ENCODE assay signal across 1 cellular context in the genomic region with DNA sequence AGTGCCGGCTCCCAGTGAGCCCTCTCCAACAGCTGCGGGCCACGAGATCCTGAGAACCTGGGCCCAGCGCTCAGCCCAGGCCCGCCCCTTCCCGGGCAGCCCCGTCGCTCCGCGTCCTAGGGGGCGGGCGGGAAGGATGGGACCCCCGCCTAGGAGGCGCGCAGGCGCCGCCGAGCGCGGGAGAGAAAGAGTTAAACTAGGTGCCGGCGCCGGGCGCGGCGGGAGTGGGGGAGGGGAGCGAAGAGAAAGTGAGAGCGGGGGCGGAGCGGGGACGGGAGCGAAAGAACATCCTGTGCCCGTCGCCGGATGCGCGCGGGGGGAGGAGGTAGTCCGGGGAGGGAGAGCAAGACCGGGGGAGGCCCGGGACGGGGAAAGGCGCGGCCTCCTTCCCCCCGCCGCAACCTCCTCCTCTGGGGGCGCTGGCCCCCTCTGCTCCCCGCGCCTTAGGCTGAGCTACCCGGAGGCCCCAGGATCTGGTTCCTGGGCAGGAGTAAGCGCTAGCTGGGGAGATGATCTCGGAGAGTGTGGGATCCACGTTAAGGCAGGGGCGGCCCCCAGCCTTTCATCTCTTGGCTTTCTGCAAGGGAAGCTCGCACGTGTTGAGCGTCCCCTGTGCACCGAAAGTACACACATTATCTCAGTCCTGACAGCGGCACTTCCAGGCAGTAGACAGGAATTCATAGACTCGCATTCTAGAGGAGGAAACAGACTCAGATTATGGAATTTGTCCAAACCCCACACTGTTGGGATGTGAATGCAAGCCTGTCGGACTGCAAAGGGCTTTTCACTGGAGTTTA.
TF ChIP-seq lines count a peak whose summit lies in the region.

No MANE protein-coding gene starts in this region.

TF ChIP-seq in K562, 482 proteins besides CTCF, POLR2A, EP300 and RAD21 (continued from another document and continues in another):
- TF ChIP-seq, protein P1, sequence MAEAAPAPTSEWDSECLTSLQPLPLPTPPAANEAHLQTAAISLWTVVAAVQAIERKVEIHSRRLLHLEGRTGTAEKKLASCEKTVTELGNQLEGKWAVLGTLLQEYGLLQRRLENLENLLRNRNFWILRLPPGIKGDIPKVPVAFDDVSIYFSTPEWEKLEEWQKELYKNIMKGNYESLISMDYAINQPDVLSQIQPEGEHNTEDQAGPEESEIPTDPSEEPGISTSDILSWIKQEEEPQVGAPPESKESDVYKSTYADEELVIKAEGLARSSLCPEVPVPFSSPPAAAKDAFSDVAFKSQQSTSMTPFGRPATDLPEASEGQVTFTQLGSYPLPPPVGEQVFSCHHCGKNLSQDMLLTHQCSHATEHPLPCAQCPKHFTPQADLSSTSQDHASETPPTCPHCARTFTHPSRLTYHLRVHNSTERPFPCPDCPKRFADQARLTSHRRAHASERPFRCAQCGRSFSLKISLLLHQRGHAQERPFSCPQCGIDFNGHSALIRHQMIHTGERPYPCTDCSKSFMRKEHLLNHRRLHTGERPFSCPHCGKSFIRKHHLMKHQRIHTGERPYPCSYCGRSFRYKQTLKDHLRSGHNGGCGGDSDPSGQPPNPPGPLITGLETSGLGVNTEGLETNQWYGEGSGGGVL (CRISPR knock-in tag; IDR thresholded peaks at IDR 0.05) = no peak
- TF ChIP-seq ZC3H4 (CRISPR knock-in tag; IDR thresholded peaks at IDR 0.05; ENCODE audit: borderline replicate concordance) (0 out of 2 replicates have a peak, but pooled peaks have one; percentile 41), ADNP (tag; IDR thresholded peaks at IDR 0.05) (no peak), SREBF1 (IDR thresholded peaks at IDR 0.05; ENCODE audit: borderline replicate concordance, low read depth, low read length) (no peak), TAF1 (IDR thresholded peaks at IDR 0.05; ENCODE audit: control insufficient read depth, extremely low read depth, insufficient read depth, low read length, severe bottlenecking) (peak; percentile 72), PURB (CRISPR knock-in tag; IDR thresholded peaks at IDR 0.05; ENCODE audit: low read depth) (no peak), SIRT6 (IDR thresholded peaks at IDR 0.05; ENCODE audit: low read depth, low read length) (no peak), ZNF384 (IDR thresholded peaks at IDR 0.05; ENCODE audit: low read depth, low read length) (no peak), CXXC5 (CRISPR knock-in tag; IDR thresholded peaks at IDR 0.05) (peak; percentile 94), CAMTA2 (CRISPR knock-in tag; conservative IDR thresholded peaks at IDR 0.05) (no peak), ZNF551 (CRISPR knock-in tag; IDR thresholded peaks at IDR 0.05) (no peak), ZNF76 (CRISPR knock-in tag; IDR thresholded peaks at IDR 0.05; ENCODE audit: borderline replicate concordance) (no peak), ZC3H11A (IDR thresholded peaks at IDR 0.05; ENCODE audit: low read depth, low read length) (0 out of 2 replicates have a peak, but pooled peaks have one; percentile 21), KHSRP (IDR thresholded peaks at IDR 0.05) (no peak), PML (IDR thresholded peaks at IDR 0.05; ENCODE audit: low read length) (peak; percentile 32; the same call in 1 of the 2 replicates), ZNF324 (CRISPR knock-in tag; IDR thresholded peaks at IDR 0.05) (no peak), RBM34 (IDR thresholded peaks at IDR 0.05; ENCODE audit: borderline replicate concordance, insufficient read depth, low read length) (no peak), RBM22 (IDR thresholded peaks at IDR 0.05; ENCODE audit: low read depth, low read length, poor library complexity, severe bottlenecking) (no peak), RHOXF2B (CRISPR knock-in tag; conservative IDR thresholded peaks at IDR 0.05) (no peak), FOSL1 (tag; conservative IDR thresholded peaks at IDR 0.05) (peak; percentile 56), ZNF212 (CRISPR knock-in tag; IDR thresholded peaks at IDR 0.05) (no peak), ETV6 (IDR thresholded peaks at IDR 0.05; ENCODE audit: borderline replicate concordance in 1 of 2, low read depth in 2 of 2, low read length in 1 of 2) (peak in 1 of 2 experiments; percentile 30; a peak in 1 of 4 replicates), ETV6 (CRISPR knock-in tag; IDR thresholded peaks at IDR 0.05; ENCODE audit: borderline replicate concordance) (no peak), ZNF644 (tag; IDR thresholded peaks at IDR 0.05; ENCODE audit: low read depth) (no peak), ERF (CRISPR knock-in tag; IDR thresholded peaks at IDR 0.05) (0 out of 2 replicates have a peak, but pooled peaks have one; percentile 18), SLC30A9 (CRISPR knock-in tag; IDR thresholded peaks at IDR 0.05) (0 out of 2 replicates have a peak, but pooled peaks have one; percentile 58), BMI1 (IDR thresholded peaks at IDR 0.05; ENCODE audit: low read length) (no peak), ZNF239 (CRISPR knock-in tag; IDR thresholded peaks at IDR 0.05) (no peak), GABPB1 (CRISPR knock-in tag; IDR thresholded peaks at IDR 0.05) (peak; percentile 87), GABPA (tag; conservative IDR thresholded peaks at IDR 0.05; ENCODE audit: low read depth) (peak; percentile 88), STAT5A (IDR thresholded peaks at IDR 0.05; ENCODE audit: borderline replicate concordance, low read length) (no peak), ZNF696 (CRISPR knock-in tag; conservative IDR thresholded peaks at IDR 0.05) (no peak), CCAR2 (IDR thresholded peaks at IDR 0.05; ENCODE audit: low read depth, low read length) (no peak), NFIC (IDR thresholded peaks at IDR 0.05) (peak; percentile 49), ARNT (IDR thresholded peaks at IDR 0.05) (peak in 1 of 2 experiments; percentile 21; a peak in 1 of 4 replicates), PRPF4 (IDR thresholded peaks at IDR 0.05; ENCODE audit: insufficient read depth, low read depth, low read length, poor library complexity, severe bottlenecking) (peak; percentile 93), CREM (IDR thresholded peaks at IDR 0.05; ENCODE audit: low read depth) (peak; percentile 69), GATA2 (CRISPR knock-in tag; IDR thresholded peaks at IDR 0.05) (no peak), TEAD1 (CRISPR knock-in tag; IDR thresholded peaks at IDR 0.05) (peak in 1 of 2 experiments; percentile 77; a peak in 1 of 4 replicates), NFRKB (IDR thresholded peaks at IDR 0.05; ENCODE audit: low read depth) (peak; percentile 82; the same call in 1 of the 2 replicates), PYGO2 (tag; IDR thresholded peaks at IDR 0.05) (no peak), EZH2 (IDR thresholded peaks at IDR 0.05; ENCODE audit: borderline replicate concordance, low read depth, low read length) (no peak), MYBL2 (IDR thresholded peaks at IDR 0.05; ENCODE audit: low read depth) (no peak), MYBL2 (CRISPR knock-in tag; IDR thresholded peaks at IDR 0.05; ENCODE audit: borderline replicate concordance) (no peak), MAFF (IDR thresholded peaks at IDR 0.05; ENCODE audit: low read length) (no peak), POLR3A (IDR thresholded peaks at IDR 0.05; ENCODE audit: borderline replicate concordance, extremely low read depth, insufficient read depth, insufficient read length) (no peak), CBFB (CRISPR knock-in tag; IDR thresholded peaks at IDR 0.05) (0 out of 2 replicates have a peak, but pooled peaks have one; percentile 83), PCBP2 (IDR thresholded peaks at IDR 0.05; ENCODE audit: low read depth, low read length, poor library complexity, severe bottlenecking) (no peak), ZNF589 (CRISPR knock-in tag; IDR thresholded peaks at IDR 0.05; ENCODE audit: low read depth) (no peak), POLR2AphosphoS5 (IDR thresholded peaks at IDR 0.05; ENCODE audit: control insufficient read depth, insufficient read depth, low read depth, low read length) (peak; percentile 60; the same call in 1 of the 2 replicates), ZNF444 (CRISPR knock-in tag; IDR thresholded peaks at IDR 0.05) (no peak), ZNF707 (CRISPR knock-in tag; conservative IDR thresholded peaks at IDR 0.05) (no peak), ZNF408 (CRISPR knock-in tag; IDR thresholded peaks at IDR 0.05; ENCODE audit: low read depth) (no peak)
- TF ChIP-seq, protein P2, sequence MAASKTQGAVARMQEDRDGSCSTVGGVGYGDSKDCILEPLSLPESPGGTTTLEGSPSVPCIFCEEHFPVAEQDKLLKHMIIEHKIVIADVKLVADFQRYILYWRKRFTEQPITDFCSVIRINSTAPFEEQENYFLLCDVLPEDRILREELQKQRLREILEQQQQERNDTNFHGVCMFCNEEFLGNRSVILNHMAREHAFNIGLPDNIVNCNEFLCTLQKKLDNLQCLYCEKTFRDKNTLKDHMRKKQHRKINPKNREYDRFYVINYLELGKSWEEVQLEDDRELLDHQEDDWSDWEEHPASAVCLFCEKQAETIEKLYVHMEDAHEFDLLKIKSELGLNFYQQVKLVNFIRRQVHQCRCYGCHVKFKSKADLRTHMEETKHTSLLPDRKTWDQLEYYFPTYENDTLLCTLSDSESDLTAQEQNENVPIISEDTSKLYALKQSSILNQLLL (CRISPR knock-in tag; IDR thresholded peaks at IDR 0.05; ENCODE audit: borderline replicate concordance) = no peak
- TF ChIP-seq, protein P3, sequence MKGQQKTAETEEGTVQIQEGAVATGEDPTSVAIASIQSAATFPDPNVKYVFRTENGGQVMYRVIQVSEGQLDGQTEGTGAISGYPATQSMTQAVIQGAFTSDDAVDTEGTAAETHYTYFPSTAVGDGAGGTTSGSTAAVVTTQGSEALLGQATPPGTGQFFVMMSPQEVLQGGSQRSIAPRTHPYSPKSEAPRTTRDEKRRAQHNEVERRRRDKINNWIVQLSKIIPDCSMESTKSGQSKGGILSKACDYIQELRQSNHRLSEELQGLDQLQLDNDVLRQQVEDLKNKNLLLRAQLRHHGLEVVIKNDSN (CRISPR knock-in tag; IDR thresholded peaks at IDR 0.05) = no peak
- TF ChIP-seq, protein P4, sequence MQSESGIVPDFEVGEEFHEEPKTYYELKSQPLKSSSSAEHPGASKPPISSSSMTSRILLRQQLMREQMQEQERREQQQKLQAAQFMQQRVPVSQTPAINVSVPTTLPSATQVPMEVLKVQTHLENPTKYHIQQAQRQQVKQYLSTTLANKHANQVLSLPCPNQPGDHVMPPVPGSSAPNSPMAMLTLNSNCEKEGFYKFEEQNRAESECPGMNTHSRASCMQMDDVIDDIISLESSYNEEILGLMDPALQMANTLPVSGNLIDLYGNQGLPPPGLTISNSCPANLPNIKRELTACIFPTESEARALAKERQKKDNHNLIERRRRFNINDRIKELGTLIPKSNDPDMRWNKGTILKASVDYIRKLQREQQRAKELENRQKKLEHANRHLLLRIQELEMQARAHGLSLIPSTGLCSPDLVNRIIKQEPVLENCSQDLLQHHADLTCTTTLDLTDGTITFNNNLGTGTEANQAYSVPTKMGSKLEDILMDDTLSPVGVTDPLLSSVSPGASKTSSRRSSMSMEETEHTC (IDR thresholded peaks at IDR 0.05) = no peak; the same call in 1 of the 2 replicates
- TF ChIP-seq, protein P5, sequence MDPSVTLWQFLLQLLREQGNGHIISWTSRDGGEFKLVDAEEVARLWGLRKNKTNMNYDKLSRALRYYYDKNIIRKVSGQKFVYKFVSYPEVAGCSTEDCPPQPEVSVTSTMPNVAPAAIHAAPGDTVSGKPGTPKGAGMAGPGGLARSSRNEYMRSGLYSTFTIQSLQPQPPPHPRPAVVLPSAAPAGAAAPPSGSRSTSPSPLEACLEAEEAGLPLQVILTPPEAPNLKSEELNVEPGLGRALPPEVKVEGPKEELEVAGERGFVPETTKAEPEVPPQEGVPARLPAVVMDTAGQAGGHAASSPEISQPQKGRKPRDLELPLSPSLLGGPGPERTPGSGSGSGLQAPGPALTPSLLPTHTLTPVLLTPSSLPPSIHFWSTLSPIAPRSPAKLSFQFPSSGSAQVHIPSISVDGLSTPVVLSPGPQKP (CRISPR knock-in tag; IDR thresholded peaks at IDR 0.05) = no peak
- TF ChIP-seq, protein P6, sequence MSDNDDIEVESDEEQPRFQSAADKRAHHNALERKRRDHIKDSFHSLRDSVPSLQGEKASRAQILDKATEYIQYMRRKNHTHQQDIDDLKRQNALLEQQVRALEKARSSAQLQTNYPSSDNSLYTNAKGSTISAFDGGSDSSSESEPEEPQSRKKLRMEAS (CRISPR knock-in tag; IDR thresholded peaks at IDR 0.05) = peak; percentile 82
- TF ChIP-seq, protein P7, sequence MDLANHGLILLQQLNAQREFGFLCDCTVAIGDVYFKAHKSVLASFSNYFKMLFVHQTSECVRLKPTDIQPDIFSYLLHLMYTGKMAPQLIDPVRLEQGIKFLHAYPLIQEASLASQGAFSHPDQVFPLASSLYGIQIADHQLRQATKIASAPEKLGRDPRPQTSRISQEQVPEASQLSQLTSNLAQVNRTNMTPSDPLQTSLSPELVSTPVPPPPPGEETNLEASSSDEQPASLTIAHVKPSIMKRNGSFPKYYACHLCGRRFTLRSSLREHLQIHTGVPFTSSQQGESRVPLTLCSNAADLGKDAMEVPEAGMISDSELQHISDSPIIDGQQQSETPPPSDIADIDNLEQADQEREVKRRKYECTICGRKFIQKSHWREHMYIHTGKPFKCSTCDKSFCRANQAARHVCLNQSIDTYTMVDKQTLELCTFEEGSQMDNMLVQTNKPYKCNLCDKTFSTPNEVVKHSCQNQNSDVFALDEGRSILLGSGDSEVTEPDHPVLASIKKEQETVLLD (IDR thresholded peaks at IDR 0.05) = peak; percentile 70
- TF ChIP-seq, protein P8, sequence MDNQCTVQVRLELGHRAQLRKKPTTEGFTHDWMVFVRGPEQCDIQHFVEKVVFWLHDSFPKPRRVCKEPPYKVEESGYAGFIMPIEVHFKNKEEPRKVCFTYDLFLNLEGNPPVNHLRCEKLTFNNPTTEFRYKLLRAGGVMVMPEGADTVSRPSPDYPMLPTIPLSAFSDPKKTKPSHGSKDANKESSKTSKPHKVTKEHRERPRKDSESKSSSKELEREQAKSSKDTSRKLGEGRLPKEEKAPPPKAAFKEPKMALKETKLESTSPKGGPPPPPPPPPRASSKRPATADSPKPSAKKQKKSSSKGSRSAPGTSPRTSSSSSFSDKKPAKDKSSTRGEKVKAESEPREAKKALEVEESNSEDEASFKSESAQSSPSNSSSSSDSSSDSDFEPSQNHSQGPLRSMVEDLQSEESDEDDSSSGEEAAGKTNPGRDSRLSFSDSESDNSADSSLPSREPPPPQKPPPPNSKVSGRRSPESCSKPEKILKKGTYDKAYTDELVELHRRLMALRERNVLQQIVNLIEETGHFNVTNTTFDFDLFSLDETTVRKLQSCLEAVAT (IDR thresholded peaks at IDR 0.05) = peak; percentile 24 to 45; a peak in 1 of 4 replicates
